ENCODE assay signal across 17 cellular contexts in the genomic region with DNA sequence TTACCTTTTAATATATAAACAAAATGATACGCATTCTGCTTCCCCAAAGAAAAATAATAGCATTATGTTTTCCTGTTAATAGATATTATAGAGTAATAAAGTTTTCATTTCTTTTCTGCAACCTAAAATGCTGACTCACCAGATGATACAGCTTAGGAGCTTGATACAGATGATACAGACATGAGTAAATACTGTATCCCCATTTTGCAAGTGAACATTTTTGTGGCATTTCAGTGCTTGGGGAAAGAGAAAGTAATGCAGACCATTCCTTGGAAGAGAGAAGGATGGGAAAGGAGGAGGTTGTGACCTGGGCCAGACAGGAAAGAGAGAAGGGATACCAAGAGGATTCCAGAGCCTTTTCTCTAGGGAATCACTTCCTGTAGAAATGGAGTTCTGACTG.
DNase-seq lines count a peak whose midpoint lies in the region; ATAC-seq and TF ChIP-seq lines count a peak whose summit lies in the region.
"Had no signal": no experiment of that assay in that cellular context is flagged by ENCODE, and none has a peak within 500 bp of the region (broad histone marks: within the 10 kb centered on the region; RNA-seq: fewer than 3 reads in every experiment).

No MANE protein-coding gene starts in this region.

- peak overlapping the region; percentile 36; the same call in 1 of the 2 replicates for H3K4me3 ChIP-seq in ACC112 (ENCODE audit: low read depth, low read length)
- H3K4me3 ChIP-seq: coronary artery, uterus had no signal

- no peaks in the 10 kb centered on the region for H3K36me3 ChIP-seq in ACC112 (ENCODE audit: insufficient read depth, low read length)
- H3K36me3 ChIP-seq: uterus had no signal

- peak overlapping the region; percentile 70 for H3K27ac ChIP-seq in ACC112 (ENCODE audit: low read depth, low read length)
- H3K27ac ChIP-seq: coronary artery, uterus had no signal

- ATAC-seq in HG02798 (IDR thresholded peaks at IDR 0.05; ENCODE audit: poor library complexity, unreplicated experiment) (no peak), GM19397 (IDR thresholded peaks at IDR 0.05; ENCODE audit: unreplicated experiment) (no peak)
- ATAC-seq in activated CD4-positive, CD25-positive, alpha-beta regulatory T cell treated with anti-CD3 and anti-CD28 coated beads, Interleukin-2, amount 50 U/mL, for 24 hours, result no peak
- ATAC-seq: activated CD8-positive, alpha-beta T cell treated with anti-CD3 and anti-CD28 coated beads, Interleukin-2, amount 10 ng/mL, durations not matched to agents 7 days and 5 days; Panc1 had no signal

- H3K4me3 Mint-ChIP-seq in glutamatergic neuron (ENCODE audit: unreplicated experiment), result no peak overlapping the region
- H3K4me3 Mint-ChIP-seq: activated CD8-positive, alpha-beta T cell treated with anti-CD3 and anti-CD28 coated beads, Interleukin-2, amount 10 ng/mL, durations not matched to agents 7 days and 5 days; neural crest cell had no signal

- H3K36me3 Mint-ChIP-seq in glutamatergic neuron (ENCODE audit: unreplicated experiment), result no peaks in the 10 kb centered on the region

- no peaks in the 10 kb centered on the region for H3K4me1 Mint-ChIP-seq in glutamatergic neuron (ENCODE audit: low read depth, unreplicated experiment)
- H3K4me1 Mint-ChIP-seq: neural crest cell had no signal

- H3K27me3 Mint-ChIP-seq in glutamatergic neuron (ENCODE audit: unreplicated experiment), result no peaks in the 10 kb centered on the region

- TF ChIP-seq CTCF in glutamatergic neuron (IDR thresholded peaks at IDR 0.05; ENCODE audit: partially characterized antibody, unreplicated experiment), result no peak

- DNase-seq in GM04504 (ENCODE audit: low read depth) (peak; percentile 66), astrocyte of the hippocampus (ENCODE audit: low read depth, low spot score) (peak; percentile 29), glutamatergic neuron (no peak), COLO668 (lab: John Stamatoyannopoulos, UW; ENCODE audit: unreplicated experiment) (no peak)
- DNase-seq: activated CD8-positive, alpha-beta T cell treated with anti-CD3 and anti-CD28 coated beads, Interleukin-2, amount 10 ng/mL, durations not matched to agents 7 days and 5 days; amniotic stem cell; Calu3; head of caudate nucleus; NCI-H748 treated with DMSO at 0.1 percent for 48 hours; uterus had no signal

- H3K27ac Mint-ChIP-seq in glutamatergic neuron (ENCODE audit: unreplicated experiment), result peak overlapping the region; percentile 52
- H3K27ac Mint-ChIP-seq: activated CD8-positive, alpha-beta T cell treated with anti-CD3 and anti-CD28 coated beads, Interleukin-2, amount 10 ng/mL, durations not matched to agents 7 days and 5 days had no signal

- H2AFZ ChIP-seq in ACC112 (ENCODE audit: low read length, unreplicated experiment), result peak overlapping the region; percentile 75

- H3K27me3 ChIP-seq in ACC112 (ENCODE audit: insufficient read depth, low read length), result no peaks in the 10 kb centered on the region
- H3K27me3 ChIP-seq: uterus had no signal

- H3K4me1 ChIP-seq in ACC112 (ENCODE audit: control insufficient read depth, insufficient read depth, low read length, unreplicated experiment), result peaks cover 33% of the 10 kb centered on the region
- H3K4me1 ChIP-seq: uterus had no signal

- no peaks in the 10 kb centered on the region for H3K79me2 ChIP-seq in ACC112 (ENCODE audit: control insufficient read depth, insufficient read depth, low read length, unreplicated experiment)

- H3K9me3 Mint-ChIP-seq in glutamatergic neuron (ENCODE audit: unreplicated experiment), result peaks cover 1% of the 10 kb centered on the region

Comparison
In these comparisons a context has a peak if more than half of its experiments do, and no peak if none do; other contexts are left out.
1. DNase-seq: peak in GM04504 (single experiment) and astrocyte of the hippocampus (single experiment); none in glutamatergic neuron (single experiment) and COLO668 (single experiment).